35 cellular contexts compared by ENCODE assay signal in genomic region chr1:248009681-248010080, GRCh38. TPM values are rescaled to one million over a fixed set of nuclear protein-coding genes. Genes with fewer than 3 reads are reported as not detected.
"Had no signal": no experiment of that assay in that cellular context is flagged by ENCODE, and none has a peak within 500 bp of the region (broad histone marks: within the 10 kb centered on the region; RNA-seq: fewer than 3 reads in every experiment).

No MANE protein-coding gene starts in this region.

- H3K27ac ChIP-seq: adrenal gland, body of pancreas, brain microvascular endothelial cell, breast epithelium, VCaP had no signal

- H3K4me1 ChIP-seq: adrenal gland, body of pancreas, breast epithelium had no signal

- DNase-seq: activated B cell treated with CpG ODN at 0.5 μM for 24 hours; activated CD4-positive, alpha-beta memory T cell treated with anti-CD3 and anti-CD28 coated beads for 36 hours; activated CD4-positive, alpha-beta T cell treated with anti-CD3 and anti-CD28 coated beads for 4 hours; activated CD4-positive, alpha-beta T cell treated with anti-CD3 and anti-CD28 coated beads, Interleukin-2, amount 10 ng/mL, durations not matched to agents 24 days and 14 days; activated CD4-positive, alpha-beta T cell treated with anti-CD3 and anti-CD28 coated beads, Interleukin-2, amount 50 U/mL, for 1 hour; activated CD4-positive, alpha-beta T cell treated with anti-CD3 and anti-CD28 coated beads, Interleukin-2, amount 50 U/mL, for 4 hours; activated CD4-positive, CD25-positive, alpha-beta regulatory T cell treated with anti-CD3 and anti-CD28 coated beads, Interleukin-2, amount 50 U/mL, for 72 hours; activated CD8-positive, alpha-beta memory T cell treated with anti-CD3 and anti-CD28 coated beads, Interleukin-2, amount 50 U/mL, for 4 hours; activated CD8-positive, alpha-beta T cell treated with anti-CD3 and anti-CD28 coated beads for 36 hours; activated effector memory CD4-positive, alpha-beta T cell treated with anti-CD3 and anti-CD28 coated beads, Interleukin-2, amount 50 U/mL, for 16 hours; activated gamma-delta T cell treated with Interleukin-2 at 50 U/mL for 16 hours; activated naive CD4-positive, alpha-beta T cell; activated naive CD4-positive, alpha-beta T cell treated with anti-CD3 and anti-CD28 coated beads for 36 hours; activated naive CD4-positive, alpha-beta T cell treated with anti-CD3 and anti-CD28 coated beads, Interleukin-2, amount 50 U/mL, for 16 hours; activated naive CD8-positive, alpha-beta T cell treated with anti-CD3 and anti-CD28 coated beads for 36 hours; activated T-cell treated with anti-CD3 and anti-CD28 coated beads for 4 hours; activated T-cell treated with anti-CD3 and anti-CD28 coated beads, Interleukin-2, amount 50 U/mL, for 1 hour; activated T-cell treated with anti-CD3 and anti-CD28 coated beads, Interleukin-2, amount 50 U/mL, for 4 hours; activated T-cell treated with anti-CD3 and anti-CD28 coated beads, Interleukin-2, amount 50 U/mL, for 72 hours; adrenal gland; amniotic stem cell; aorta; body of pancreas; brain microvascular endothelial cell; central memory CD4-positive, alpha-beta T cell; T-helper 2 cell; T-helper 9 cell had no signal

- H3K4me3 ChIP-seq: adrenal gland, body of pancreas, breast epithelium had no signal

- H3K36me3 ChIP-seq: adrenal gland, brain microvascular endothelial cell, breast epithelium had no signal

- H3K27me3 ChIP-seq: adrenal gland, body of pancreas, brain microvascular endothelial cell, breast epithelium had no signal

- ATAC-seq: activated CD8-positive, alpha-beta T cell treated with anti-CD3 and anti-CD28 coated beads for 36 hours; activated naive CD4-positive, alpha-beta T cell treated with anti-CD3 and anti-CD28 coated beads, Interleukin-2, amount 50 U/mL, for 72 hours; activated T-cell treated with anti-CD3 and anti-CD28 coated beads, Interleukin-2, amount 50 U/mL, for 4 hours; activated T-cell treated with anti-CD3 and anti-CD28 coated beads, Interleukin-2, amount 50 U/mL, for 72 hours; activated T-helper 17 cell treated with anti-CD3 and anti-CD28 coated beads, Interleukin-2, amount 50 U/mL, for 72 hours; body of pancreas had no signal

RNA-seq across cellular contexts. Expression of gene OR2L5, which starts 3.8 kb away (rescaled TPM):
- total RNA-seq: activated B cell treated with CpG ODN at 0.5 μM for 24 hours; activated CD4-positive, alpha-beta memory T cell treated with anti-CD3 and anti-CD28 coated beads for 36 hours; activated CD4-positive, alpha-beta T cell treated with anti-CD3 and anti-CD28 coated beads, Interleukin-2, amount 10 ng/mL, durations not matched to agents 24 days and 14 days; activated CD8-positive, alpha-beta memory T cell treated with anti-CD3 and anti-CD28 coated beads for 36 hours; activated CD8-positive, alpha-beta T cell treated with anti-CD3 and anti-CD28 coated beads for 36 hours; activated naive CD4-positive, alpha-beta T cell treated with anti-CD3 and anti-CD28 coated beads for 36 hours; activated naive CD8-positive, alpha-beta T cell treated with anti-CD3 and anti-CD28 coated beads for 36 hours; activated T-cell treated with anti-CD3 and anti-CD28 coated beads, Interleukin-2, amount 50 U/mL, for 4 hours; activated T-helper 1 cell treated with anti-CD3 and anti-CD28 coated beads, Interleukin-12 subunit alpha, Interleukin-12 subunit beta, Interleukin-2, Interleukin-4 antibody, amounts not matched to agents 30 ng/mL and 10 ng/mL and 1 ng/mL, durations not matched to agents 14 hours and 24 hours and 36 hours; astrocyte; body of pancreas; cardiac septum had no signal
- polyA plus RNA-seq: adrenal gland, aorta had no signal

RNA-seq across cellular contexts. Expression of gene OR2L2, which starts 20.2 kb away (rescaled TPM):
- total RNA-seq: activated naive CD4-positive, alpha-beta T cell treated with anti-CD3 and anti-CD28 coated beads for 36 hours; astrocyte; body of pancreas; cardiac septum had no signal

RNA-seq across cellular contexts. Expression of gene OR2L3, which starts 37.0 kb away (rescaled TPM):
- total RNA-seq: activated B cell treated with CpG ODN at 0.5 μM for 24 hours; activated CD4-positive, alpha-beta memory T cell treated with anti-CD3 and anti-CD28 coated beads for 36 hours; activated CD4-positive, alpha-beta T cell treated with anti-CD3 and anti-CD28 coated beads, Interleukin-2, amount 10 ng/mL, durations not matched to agents 24 days and 14 days; activated CD8-positive, alpha-beta memory T cell treated with anti-CD3 and anti-CD28 coated beads for 36 hours; activated CD8-positive, alpha-beta T cell treated with anti-CD3 and anti-CD28 coated beads for 36 hours; activated naive CD4-positive, alpha-beta T cell treated with anti-CD3 and anti-CD28 coated beads for 36 hours; activated naive CD4-positive, alpha-beta T cell treated with anti-CD3 and anti-CD28 coated beads, Interleukin-2, amount 50 U/mL, for 72 hours; activated naive CD8-positive, alpha-beta T cell treated with anti-CD3 and anti-CD28 coated beads for 36 hours; activated T-cell treated with anti-CD3 and anti-CD28 coated beads, Interleukin-2, amount 50 U/mL, for 4 hours; activated T-helper 1 cell treated with anti-CD3 and anti-CD28 coated beads, Interleukin-12 subunit alpha, Interleukin-12 subunit beta, Interleukin-2, Interleukin-4 antibody, amounts not matched to agents 30 ng/mL and 10 ng/mL and 1 ng/mL, durations not matched to agents 14 hours and 24 hours and 36 hours; activated T-helper 17 cell treated with anti-CD3 and anti-CD28 coated beads, Interleukin-2, amount 50 U/mL, for 72 hours; adrenal gland; astrocyte; body of pancreas; cardiac septum had no signal
- polyA plus RNA-seq: adrenal gland, aorta had no signal

RNA-seq across cellular contexts. Expression of gene OR2AK2, which starts 44.6 kb away (rescaled TPM):
- total RNA-seq: activated B cell treated with CpG ODN at 0.5 μM for 24 hours; activated CD4-positive, alpha-beta memory T cell treated with anti-CD3 and anti-CD28 coated beads for 36 hours; activated CD4-positive, alpha-beta T cell treated with anti-CD3 and anti-CD28 coated beads, Interleukin-2, amount 10 ng/mL, durations not matched to agents 24 days and 14 days; activated CD8-positive, alpha-beta memory T cell treated with anti-CD3 and anti-CD28 coated beads for 36 hours; activated CD8-positive, alpha-beta T cell treated with anti-CD3 and anti-CD28 coated beads for 36 hours; activated naive CD4-positive, alpha-beta T cell treated with anti-CD3 and anti-CD28 coated beads for 36 hours; activated naive CD8-positive, alpha-beta T cell treated with anti-CD3 and anti-CD28 coated beads for 36 hours; activated T-cell treated with anti-CD3 and anti-CD28 coated beads, Interleukin-2, amount 50 U/mL, for 4 hours; activated T-helper 1 cell treated with anti-CD3 and anti-CD28 coated beads, Interleukin-12 subunit alpha, Interleukin-12 subunit beta, Interleukin-2, Interleukin-4 antibody, amounts not matched to agents 30 ng/mL and 10 ng/mL and 1 ng/mL, durations not matched to agents 14 hours and 24 hours and 36 hours; adrenal gland; aorta; astrocyte; body of pancreas; cardiac septum had no signal
- polyA plus RNA-seq: adrenal gland, aorta had no signal
